In genomic region chr9:122078557-122078956, GRCh38 we compare ENCODE assay signal across 27 cellular contexts.
"Had no signal": no experiment of that assay in that cellular context is flagged by ENCODE, and none has a peak within 500 bp of the region (broad histone marks: within the 10 kb centered on the region; RNA-seq: fewer than 3 reads in every experiment).

No MANE protein-coding gene starts in this region.

- H3K27me3 ChIP-seq: neural progenitor cell, ovary, stomach, tibial artery, transverse colon, upper lobe of right lung, uterus had no signal

- H3K9me3 ChIP-seq: ovary, uterus had no signal

- ATAC-seq: naive thymus-derived CD4-positive, alpha-beta T cell; natural killer cell; psoas muscle; right cardiac atrium; sciatic nerve; stimulated activated effector memory CD8-positive, alpha-beta T cell treated with anti-CD3 and anti-CD28 coated beads, Interleukin-12 subunit alpha, Interleukin-12 subunit beta, amount 100 ng/mL, for 72 hours; stimulated activated naive B cell treated with anti-CD40 and anti-IgM and Interleukin-4, amounts not matched to agents 10 μg/mL and 1 μg/mL and 100 μg/mL, for 72 hours; upper lobe of right lung had no signal

- DNase-seq: naive thymus-derived CD4-positive, alpha-beta T cell; natural killer cell; occipital lobe; ovary; posterior cingulate gyrus; psoas muscle; right cardiac atrium; small intestine; stimulated activated CD4-positive, alpha-beta T cell treated with anti-CD3 and anti-CD28 coated beads, Interleukin-15, amount 100 ng/mL, for 24 hours; stimulated activated CD4-positive, alpha-beta T cell treated with anti-CD3 and anti-CD28 coated beads, Interleukin-2, amount 100 ng/mL, for 24 hours; stimulated activated CD4-positive, alpha-beta T cell treated with anti-CD3 and anti-CD28 coated beads, Interleukin-2, amount 100 ng/mL, for 48 hours; stimulated activated CD4-positive, alpha-beta T cell treated with anti-CD3 and anti-CD28 coated beads, Interleukin-4, amount 100 ng/mL, for 24 hours; stimulated activated naive B cell treated with anti-CD40 and anti-IgM and Interleukin-4, amounts not matched to agents 10 μg/mL and 1 μg/mL and 100 μg/mL, for 72 hours; stimulated activated naive CD4-positive, alpha-beta T cell treated with Interleukin-2 at 50 U/mL for 16 hours; stomach; tibial artery; transverse colon; upper lobe of right lung; uterus had no signal

- H3K9ac ChIP-seq: neural progenitor cell, parathyroid adenoma had no signal

- H3K4me2 ChIP-seq: neural progenitor cell had no signal

- H3K4me1 ChIP-seq: neural progenitor cell, parathyroid adenoma, uterus had no signal

- H3K27ac Mint-ChIP-seq: natural killer cell; nephron; neural progenitor cell; progenitor cell of endocrine pancreas; stimulated activated effector memory CD8-positive, alpha-beta T cell treated with anti-CD3 and anti-CD28 coated beads, Interleukin-12 subunit alpha, Interleukin-12 subunit beta, amount 100 ng/mL, for 72 hours; stimulated activated naive B cell treated with anti-CD40 and anti-IgM and Interleukin-4, amounts not matched to agents 10 μg/mL and 1 μg/mL and 100 μg/mL, for 72 hours; stimulated activated naive CD8-positive, alpha-beta T cell treated with anti-CD3 and anti-CD28 coated beads, Interleukin-15, Interleukin-2, amounts not matched to agents 100 ng/mL and 50 ng/mL, for 24 hours; type B pancreatic cell had no signal

- H2AFZ ChIP-seq: neural progenitor cell, parathyroid adenoma had no signal

- H3K36me3 ChIP-seq: neural progenitor cell, ovary, stomach, tibial artery, transverse colon, upper lobe of right lung, uterus had no signal

- H3K27ac ChIP-seq: neural progenitor cell, ovary, parathyroid adenoma, psoas muscle, stomach, upper lobe of right lung, uterus had no signal

- H3K4me3 ChIP-seq: neural progenitor cell, ovary, psoas muscle, stomach, tibial artery, transverse colon, upper lobe of right lung, uterus had no signal

- FAIRE-seq: small intestine had no signal

- H3K27me3 Mint-ChIP-seq: naive thymus-derived CD4-positive, alpha-beta T cell; progenitor cell of endocrine pancreas; stimulated activated naive B cell treated with anti-CD40 and anti-IgM and Interleukin-4, amounts not matched to agents 10 μg/mL and 1 μg/mL and 100 μg/mL, for 72 hours; stimulated activated naive CD8-positive, alpha-beta T cell treated with anti-CD3 and anti-CD28 coated beads, Interleukin-15, Interleukin-2, amounts not matched to agents 100 ng/mL and 50 ng/mL, for 24 hours; type B pancreatic cell had no signal

- H3K4me3 Mint-ChIP-seq: naive thymus-derived CD4-positive, alpha-beta T cell; natural killer cell; nephron; neural progenitor cell; stimulated activated effector memory CD8-positive, alpha-beta T cell treated with anti-CD3 and anti-CD28 coated beads, Interleukin-12 subunit alpha, Interleukin-12 subunit beta, amount 100 ng/mL, for 72 hours; stimulated activated naive B cell treated with anti-CD40 and anti-IgM and Interleukin-4, amounts not matched to agents 10 μg/mL and 1 μg/mL and 100 μg/mL, for 72 hours; stimulated activated naive CD8-positive, alpha-beta T cell treated with anti-CD3 and anti-CD28 coated beads, Interleukin-15, Interleukin-2, amounts not matched to agents 100 ng/mL and 50 ng/mL, for 24 hours; type B pancreatic cell had no signal

- H3K36me3 Mint-ChIP-seq: neural progenitor cell; stimulated activated effector memory CD8-positive, alpha-beta T cell treated with anti-CD3 and anti-CD28 coated beads, Interleukin-12 subunit alpha, Interleukin-12 subunit beta, amount 100 ng/mL, for 72 hours; type B pancreatic cell had no signal

- H3K4me1 Mint-ChIP-seq: neural progenitor cell had no signal
